Comparison of ENCODE assay signal across 8 cellular contexts in the genomic region with DNA sequence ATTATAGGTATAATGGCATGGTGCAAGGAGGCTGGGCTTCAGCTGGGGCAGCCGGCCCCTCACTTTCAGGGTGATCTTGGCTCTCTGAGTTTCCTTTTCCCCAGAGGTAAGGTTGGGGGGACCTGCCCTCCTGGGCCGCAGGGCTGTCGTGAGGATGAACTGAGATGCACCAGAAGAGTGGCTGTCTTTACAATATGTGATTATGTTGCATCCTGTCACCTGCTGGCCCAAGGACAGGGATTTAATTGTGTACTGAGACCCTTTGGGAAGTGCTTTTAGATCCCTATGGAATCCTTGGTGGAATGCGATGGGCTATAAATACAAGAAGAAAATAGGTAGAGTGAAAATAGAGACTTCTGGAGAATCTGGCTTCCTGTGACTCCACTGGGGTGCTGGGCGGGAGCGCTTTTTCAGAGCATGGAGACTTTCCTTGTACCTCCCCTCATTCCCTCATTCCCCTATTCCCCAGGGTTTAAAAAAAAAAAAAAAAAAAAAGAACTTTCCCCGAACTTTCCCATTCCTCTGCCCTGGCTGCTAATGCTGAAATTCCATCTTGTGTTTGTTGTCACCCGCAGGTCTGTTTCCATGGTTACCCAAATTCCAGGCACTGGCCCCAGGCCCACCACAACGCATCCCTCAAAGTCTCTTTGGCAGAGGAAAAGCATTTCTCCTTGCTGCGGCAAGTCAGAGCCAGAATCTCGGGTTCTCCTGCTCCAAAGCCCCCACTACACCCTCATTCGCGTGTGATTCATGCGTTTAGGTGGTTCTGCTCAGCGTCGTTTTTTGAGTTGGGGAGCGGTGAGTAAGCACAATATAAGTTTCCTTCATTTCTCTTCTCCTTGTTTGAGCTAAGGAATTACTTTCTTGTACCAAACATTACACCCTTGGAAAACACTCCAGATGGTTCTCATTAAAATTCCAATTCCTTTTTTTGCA. TPM values are rescaled to one million over a fixed set of nuclear protein-coding genes. Genes with fewer than 3 reads are reported as not detected.
A peak's percentile ranks its signal among the peaks of the same experiment; 100 is the strongest.
DNase-seq lines count a peak whose midpoint lies in the region; ATAC-seq and TF ChIP-seq lines count a peak whose summit lies in the region.

No MANE protein-coding gene starts in this region.

- no peaks in the 10 kb centered on the region for H3K9me3 ChIP-seq in Caco-2

- peaks cover 9% of the 10 kb centered on the region for H3K4me1 Mint-ChIP-seq in Caco-2 (ENCODE audit: low read depth, unreplicated experiment)
- H3K4me1 Mint-ChIP-seq in progenitor cell of endocrine pancreas (ENCODE audit: low read depth): peaks cover 20% of the 10 kb centered on the region
- H3K4me1 Mint-ChIP-seq in activated CD8-positive, alpha-beta T cell treated with anti-CD3 and anti-CD28 coated beads, Interleukin-2, amount 10 ng/mL, durations not matched to agents 7 days and 5 days (ENCODE audit: low read depth): no peaks in the 10 kb centered on the region

- H3K9me3 Mint-ChIP-seq in Caco-2 (ENCODE audit: unreplicated experiment) (no peaks in the 10 kb centered on the region), progenitor cell of endocrine pancreas (ENCODE audit: low read depth) (no peaks in the 10 kb centered on the region)
- H3K9me3 Mint-ChIP-seq in activated CD8-positive, alpha-beta T cell treated with anti-CD3 and anti-CD28 coated beads, Interleukin-2, amount 10 ng/mL, durations not matched to agents 7 days and 5 days (ENCODE audit: insufficient read depth): no peaks in the 10 kb centered on the region

- POLR2A ChIA-PET in Caco-2 (lab: Charles Lee): no interaction called here
- POLR2A ChIA-PET in activated CD8-positive, alpha-beta T cell treated with anti-CD3 and anti-CD28 coated beads, Interleukin-2, amount 10 ng/mL, durations not matched to agents 7 days and 5 days (lab: Charles Lee): interaction anchor here (0.8 kb wide), 1 partner anchor 22 kb away, joined by 3 read pairs; a partner anchor contains a TSS

- H3K4me1 ChIP-seq in Caco-2: no peaks in the 10 kb centered on the region

- no peaks in the 10 kb centered on the region for H3K36me3 ChIP-seq in Caco-2 (ENCODE audit: control insufficient read depth, insufficient read depth, low read length)

- H3K27me3 ChIP-seq in Caco-2 (replicated peaks; ENCODE audit: control insufficient read depth, insufficient read depth, low read length): no peaks in the 10 kb centered on the region

- H3K4me3 Mint-ChIP-seq in Caco-2 (ENCODE audit: unreplicated experiment) (no peak overlapping the region), progenitor cell of endocrine pancreas (ENCODE audit: low read depth) (no peak overlapping the region)
- H3K4me3 Mint-ChIP-seq in activated CD8-positive, alpha-beta T cell treated with anti-CD3 and anti-CD28 coated beads, Interleukin-2, amount 10 ng/mL, durations not matched to agents 7 days and 5 days: no peak overlapping the region

- H3K4me3 ChIP-seq in Caco-2 (ENCODE audit: low read depth, low read length): no peak overlapping the region

- CTCF ChIA-PET in Caco-2 (lab: Charles Lee): no interaction called here
- CTCF ChIA-PET in activated CD8-positive, alpha-beta T cell treated with anti-CD3 and anti-CD28 coated beads, Interleukin-2, amount 10 ng/mL, durations not matched to agents 7 days and 5 days (lab: Charles Lee): interaction anchor here (1.0 kb wide), 1 partner anchor 10 kb away, joined by 3 read pairs; no protein-coding TSS in a partner anchor

- intact Hi-C loops in Caco-2 (cut with micrococcal nuclease; ENCODE audit: unreplicated experiment): no loop called here
- intact Hi-C loops in left ventricle myocardium superior (cut with micrococcal nuclease): no loop called here

- H3K36me3 Mint-ChIP-seq in Caco-2 (ENCODE audit: insufficient read depth, unreplicated experiment) (peaks cover 12% of the 10 kb centered on the region), progenitor cell of endocrine pancreas (ENCODE audit: insufficient read depth) (no peaks in the 10 kb centered on the region)
- no peaks in the 10 kb centered on the region for H3K36me3 Mint-ChIP-seq in activated CD8-positive, alpha-beta T cell treated with anti-CD3 and anti-CD28 coated beads, Interleukin-2, amount 10 ng/mL, durations not matched to agents 7 days and 5 days (ENCODE audit: low read depth)

- BruUV-seq in Caco-2 (replicated peaks; lab: Mats Ljungman, UMichigan): no TSS peak

- no peak for TF ChIP-seq POLR2A in GM18505 (IDR thresholded peaks at IDR 0.05; ENCODE audit: borderline replicate concordance, extremely low read depth, insufficient read depth, insufficient read length)

- H3K27ac Mint-ChIP-seq in Caco-2 (ENCODE audit: unreplicated experiment): peak overlapping the region; percentile 60
- H3K27ac Mint-ChIP-seq in progenitor cell of endocrine pancreas: peak overlapping the region; percentile 84
- no peak overlapping the region for H3K27ac Mint-ChIP-seq in activated CD8-positive, alpha-beta T cell treated with anti-CD3 and anti-CD28 coated beads, Interleukin-2, amount 10 ng/mL, durations not matched to agents 7 days and 5 days

- DNase-seq in Caco-2 (no peak), amniotic epithelial cell (ENCODE audit: low read depth) (peak; percentile 84), left ventricle myocardium superior (peak; percentile 83), progenitor cell of endocrine pancreas (ENCODE audit: low spot score, unreplicated experiment) (peak; percentile 11), UCSD-AML1 (lab: John Stamatoyannopoulos, UW; ENCODE audit: unreplicated experiment) (no peak)
- no peak for DNase-seq in activated CD8-positive, alpha-beta T cell treated with anti-CD3 and anti-CD28 coated beads, Interleukin-2, amount 10 ng/mL, durations not matched to agents 7 days and 5 days
- no peak for DNase-seq in activated CD4-positive, alpha-beta T cell treated with anti-CD3 and anti-CD28 coated beads, Interleukin-2, amount 50 U/mL, for 4 hours

- H3K27me3 Mint-ChIP-seq in Caco-2 (ENCODE audit: insufficient read depth, unreplicated experiment) (no peaks in the 10 kb centered on the region), progenitor cell of endocrine pancreas (peaks cover 3% of the 10 kb centered on the region)
- H3K27me3 Mint-ChIP-seq in activated CD8-positive, alpha-beta T cell treated with anti-CD3 and anti-CD28 coated beads, Interleukin-2, amount 10 ng/mL, durations not matched to agents 7 days and 5 days (ENCODE audit: low read depth): peaks cover 9% of the 10 kb centered on the region

- ATAC-seq in left ventricle myocardium superior (peak; percentile 83), GM18505 (IDR thresholded peaks at IDR 0.05; ENCODE audit: unreplicated experiment) (no peak)
- ATAC-seq in activated CD8-positive, alpha-beta T cell treated with anti-CD3 and anti-CD28 coated beads, Interleukin-2, amount 10 ng/mL, durations not matched to agents 7 days and 5 days: no peak

- TF ChIP-seq CTCF in Caco-2 (IDR thresholded peaks at IDR 0.05; ENCODE audit: insufficient read depth in 1 of 2, low read depth in 1 of 2, low read length in 1 of 2, severe bottlenecking in 1 of 2, unreplicated experiment in 1 of 2) (no peak), progenitor cell of endocrine pancreas (IDR thresholded peaks at IDR 0.05; ENCODE audit: unreplicated experiment) (no peak)

RNA-seq across cellular contexts. Expression of a gene that starts 21.8 kb away (rescaled TPM):
- total RNA-seq in Caco-2 (2022) (47.6 and 57.0 TPM in 2 replicates), left ventricle myocardium superior (75.6 TPM), progenitor cell of endocrine pancreas (63.9 and 67.0 TPM in 2 replicates)
- total RNA-seq in activated CD8-positive, alpha-beta T cell treated with anti-CD3 and anti-CD28 coated beads, Interleukin-2, amount 10 ng/mL, durations not matched to agents 7 days and 5 days: 10 to 100 TPM; 24.9 to 25.3 TPM

RNA-seq across cellular contexts. Expression of a gene that starts 21.9 kb away (rescaled TPM):
- 21.3 and 21.9 TPM in 2 replicates for total RNA-seq in Caco-2 (2022)
- total RNA-seq in left ventricle myocardium superior: 35.1 TPM
- 24.7 and 25.7 TPM in 2 replicates for total RNA-seq in progenitor cell of endocrine pancreas
- 10 to 100 TPM; 26.5 to 27.7 TPM for total RNA-seq in activated CD8-positive, alpha-beta T cell treated with anti-CD3 and anti-CD28 coated beads, Interleukin-2, amount 10 ng/mL, durations not matched to agents 7 days and 5 days

Comparison
In these comparisons a context has a peak if more than half of its experiments do, and no peak if none do; other contexts are left out.
1. DNase-seq: peak in amniotic epithelial cell (single experiment), left ventricle myocardium superior (single experiment) and progenitor cell of endocrine pancreas (single experiment); none in Caco-2 (0 of 2), activated CD8-positive, alpha-beta T cell treated with anti-CD3 and anti-CD28 coated beads, Interleukin-2, amount 10 ng/mL, durations not matched to agents 7 days and 5 days (single experiment), activated CD4-positive, alpha-beta T cell treated with anti-CD3 and anti-CD28 coated beads, Interleukin-2, amount 50 U/mL, for 4 hours (0 of 2) and UCSD-AML1 (single experiment).